ENCODE assay signal across 16 cellular contexts in genomic region chr16:4089811-4090293, GRCh38. TPM values are rescaled to one million over a fixed set of nuclear protein-coding genes. Genes with fewer than 3 reads are reported as not detected.
DNase-seq lines count a peak whose midpoint lies in the region; ATAC-seq, FAIRE-seq and TF ChIP-seq lines count a peak whose summit lies in the region.
"Had no signal": no experiment of that assay in that cellular context is flagged by ENCODE, and none has a peak within 500 bp of the region (broad histone marks: within the 10 kb centered on the region; RNA-seq: fewer than 3 reads in every experiment).

No MANE protein-coding gene starts in this region.

- POLR2A ChIA-PET in Panc1 (lab: Charles Lee) = interaction anchor here (0.6 kb wide), 1 partner anchor 984 kb away, joined by 7 read pairs; no protein-coding TSS in a partner anchor

- no TSS peak for BruUV-seq in Panc1 (replicated peaks; lab: Mats Ljungman, UMichigan)

- no peak for FAIRE-seq in GM12891 (lab: Jason Lieb, UNC)

- H3K4me1 ChIP-seq in Panc1 (ENCODE audit: control insufficient read depth, insufficient read depth, low read length) = peaks cover 45% of the 10 kb centered on the region
- peaks cover 10% of the 10 kb centered on the region for H3K4me1 ChIP-seq in iPS-18a (ENCODE audit: control insufficient read depth, low read depth, low read length)

- H3K9ac ChIP-seq in iPS-18a (ENCODE audit: low read length) = no peak overlapping the region

- H3K4me1 Mint-ChIP-seq in osteocyte (ENCODE audit: unreplicated experiment) = peaks cover 35% of the 10 kb centered on the region

- H3K36me3 ChIP-seq in Panc1 (ENCODE audit: control insufficient read depth, insufficient read depth, low read length) (no peaks in the 10 kb centered on the region), iPS-18a (ENCODE audit: control insufficient read depth, low read depth, low read length) (no peaks in the 10 kb centered on the region)

- TF ChIP-seq CTCF in Panc1 (IDR thresholded peaks at IDR 0.05) (no peak), osteocyte (IDR thresholded peaks at IDR 0.05) (no peak)

- H3K27ac Mint-ChIP-seq in osteocyte (ENCODE audit: unreplicated experiment) = peak overlapping the region; percentile 89

- intact Hi-C loops in Panc1 (cut with micrococcal nuclease; ENCODE audit: unreplicated experiment) = loop anchor here (10.0 kb wide), 1 partner anchor 75 kb away; no protein-coding TSS in a partner anchor

- TF ChIP-seq POLR2A in GM12891 (IDR thresholded peaks at IDR 0.05; ENCODE audit: low read depth, low read length) = no peak

- no peak overlapping the region for H3K4me3 Mint-ChIP-seq in osteocyte (ENCODE audit: unreplicated experiment)
- H3K4me3 Mint-ChIP-seq: natural killer cell had no signal

- DNase-seq in DMS79 (lab: John Stamatoyannopoulos, UW) (peak; percentile 62), Panc1 (ENCODE audit: low read depth, low spot score) (no peak), osteocyte (ENCODE audit: extremely low spot score, unreplicated experiment) (no peak), nucleus accumbens (lab: John Stamatoyannopoulos, UW) (no peak), SHP77 treated with DMSO at 0.1 percent for 48 hours (lab: John Stamatoyannopoulos, UW) (no peak), GM12891 (ENCODE audit: insufficient read length, low spot score) (no peak), GDM1 (lab: John Stamatoyannopoulos, UW) (no peak)
- DNase-seq: activated CD4-positive, alpha-beta T cell treated with anti-CD3 and anti-CD28 coated beads, Interleukin-2, amount 50 U/mL, for 48 hours; activated gamma-delta T cell treated with Interleukin-2 at 50 U/mL for 16 hours; erythroblast; natural killer cell; NCI-H510A treated with DMSO at 0.1 percent for 48 hours; stimulated activated CD8-positive, alpha-beta memory T cell treated with anti-CD3 and anti-CD28 coated beads, Interleukin-4, amount 100 ng/mL, for 48 hours; T-helper 9 cell had no signal

- H3K36me3 Mint-ChIP-seq in osteocyte (ENCODE audit: unreplicated experiment) = no peaks in the 10 kb centered on the region
- H3K36me3 Mint-ChIP-seq: natural killer cell had no signal

- no peaks in the 10 kb centered on the region for H3K9me3 Mint-ChIP-seq in osteocyte (ENCODE audit: unreplicated experiment)
- H3K9me3 Mint-ChIP-seq: natural killer cell had no signal

- no peaks in the 10 kb centered on the region for H3K27me3 ChIP-seq in Panc1 (ENCODE audit: control insufficient read depth, insufficient read depth, low read length)
- H3K27me3 ChIP-seq in iPS-18a (ENCODE audit: control insufficient read depth, insufficient read depth, low read length) = no peaks in the 10 kb centered on the region

- 0 out of 2 replicates have a peak, but pooled peaks have one; percentile 31 for ATAC-seq in Panc1

- CTCF ChIA-PET in Panc1 (lab: Charles Lee) = no interaction called here

- H3K27me3 Mint-ChIP-seq in osteocyte (ENCODE audit: unreplicated experiment) = no peaks in the 10 kb centered on the region

- H3K9me3 ChIP-seq in Panc1 (ENCODE audit: control insufficient read depth, insufficient read depth, low read depth, low read length) (no peaks in the 10 kb centered on the region), iPS-18a (ENCODE audit: control insufficient read depth, low read depth, low read length) (no peaks in the 10 kb centered on the region)

- H3K27ac ChIP-seq in Panc1 (ENCODE audit: low read length) (peak overlapping the region; percentile 89), iPS-18a (ENCODE audit: low read length) (no peak overlapping the region)
- H3K27ac ChIP-seq: RWPE1 had no signal

- in situ Hi-C loops in Panc1 (cut with HindIII; ENCODE audit: low pct_unique_long_range_greater_than_20kb, low sequenced_read_pairs) = no loop called here

- H3K4me3 ChIP-seq in Panc1 (ENCODE audit: low read depth in 2 of 2, low read length in 2 of 2) (no peak overlapping the region), iPS-18a (ENCODE audit: low read length) (peak overlapping the region; percentile 5)

TF ChIP-seq in GM12891, 5 proteins besides CTCF, POLR2A, EP300 and RAD21:
- TF ChIP-seq POLR2AphosphoS5 (IDR thresholded peaks at IDR 0.05; ENCODE audit: low read depth, low read length) (no peak), TAF1 (IDR thresholded peaks at IDR 0.05; ENCODE audit: low read depth, low read length) (no peak), POU2F2 (IDR thresholded peaks at IDR 0.05; ENCODE audit: low read depth, low read length) (no peak), PAX5 (IDR thresholded peaks at IDR 0.05; ENCODE audit: insufficient read depth, low read length, severe bottlenecking) (no peak), SPI1 (IDR thresholded peaks at IDR 0.05; ENCODE audit: low read depth, low read length) (no peak)

RNA-seq across cellular contexts. Expression of gene ADCY9, which starts 26.4 kb away (rescaled TPM):
- total RNA-seq in Panc1 (2021; ENCODE audit: unreplicated experiment) (29.8 TPM), osteocyte (25.3 and 26.9 TPM in 2 replicates)
- polyA plus RNA-seq in Panc1 (2012; ENCODE audit: insufficient read length) = 23.2 TPM
- 0.15 TPM for polyA plus RNA-seq in GM12891 (2012; ENCODE audit: low read depth, missing spikeins)
